In the genomic region with DNA sequence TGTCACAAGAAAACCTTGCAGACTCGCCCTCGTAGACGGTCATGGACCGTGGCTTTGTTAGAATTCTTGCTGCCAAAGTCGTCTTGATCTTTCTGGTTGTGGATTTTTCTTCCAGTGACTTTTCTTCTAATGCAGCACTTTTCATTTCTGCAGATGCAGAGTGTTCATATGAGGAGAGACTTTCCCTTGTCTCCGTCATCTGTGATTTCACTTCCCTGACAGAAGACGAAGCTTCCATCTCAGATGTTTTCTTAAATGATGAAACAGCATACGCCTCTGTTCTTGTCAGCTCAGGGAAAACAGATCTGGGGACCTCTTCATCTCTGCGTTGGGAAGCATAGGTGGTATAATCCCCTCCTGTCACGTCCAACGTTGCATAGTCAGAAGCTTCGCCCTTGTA, we compare ENCODE assay signal across 19 cellular contexts. TPM values are rescaled to one million over a fixed set of nuclear protein-coding genes. Genes with fewer than 3 reads are reported as not detected.
DNase-seq lines count a peak whose midpoint lies in the region; ATAC-seq, FAIRE-seq and TF ChIP-seq lines count a peak whose summit lies in the region.
"Had no signal": no experiment of that assay in that cellular context is flagged by ENCODE, and none has a peak within 500 bp of the region (broad histone marks: within the 10 kb centered on the region; RNA-seq: fewer than 3 reads in every experiment).

No MANE protein-coding gene starts in this region.

- H3K9me3 ChIP-seq in upper lobe of right lung, result no peaks in the 10 kb centered on the region
- H3K9me3 ChIP-seq: ascending aorta, BE2C, thoracic aorta had no signal

- FAIRE-seq in urothelium cell line (lab: Jason Lieb, UNC), result no peak
- FAIRE-seq: colon, frontal cortex, HepG2 had no signal

- intact Hi-C loops in dendritic cell treated with granulocyte-macrophage colony-stimulating factor and Interleukin-4, amounts not matched to agents 40 ng/mL and 50 ng/mL, for 4 days (cut with micrococcal nuclease), result loop anchor here (2.0 kb wide), 1 partner anchor 50 kb away; the partner anchor contains the start of gene PLEKHA3
- intact Hi-C loops in upper lobe of right lung (cut with DNase I), result no loop called here

- H3K27me3 Mint-ChIP-seq in stimulated activated naive CD8-positive, alpha-beta T cell treated with anti-CD3 and anti-CD28 coated beads, Interleukin-15, Interleukin-2, amounts not matched to agents 100 ng/mL and 50 ng/mL, for 24 hours, result no peaks in the 10 kb centered on the region
- H3K27me3 Mint-ChIP-seq in IgD-negative memory B cell, result no peaks in the 10 kb centered on the region
- no peaks in the 10 kb centered on the region for H3K27me3 Mint-ChIP-seq in dendritic cell treated with granulocyte-macrophage colony-stimulating factor and Interleukin-4, amounts not matched to agents 40 ng/mL and 50 ng/mL, for 4 days

- H3K4me1 ChIP-seq in upper lobe of right lung, result peaks cover 3% of the 10 kb centered on the region
- H3K4me1 ChIP-seq: ascending aorta, BE2C had no signal

- H3K27ac ChIP-seq in upper lobe of right lung, result no peak overlapping the region
- H3K27ac ChIP-seq: ascending aorta, thoracic aorta had no signal

- H3K4me3 Mint-ChIP-seq in stimulated activated naive CD8-positive, alpha-beta T cell treated with anti-CD3 and anti-CD28 coated beads, Interleukin-15, Interleukin-2, amounts not matched to agents 100 ng/mL and 50 ng/mL, for 24 hours, result peak overlapping the region; percentile 40
- peak overlapping the region; percentile 72 to 85 (median 81) for H3K4me3 Mint-ChIP-seq in IgD-negative memory B cell
- peak overlapping the region; percentile 71 for H3K4me3 Mint-ChIP-seq in dendritic cell treated with granulocyte-macrophage colony-stimulating factor and Interleukin-4, amounts not matched to agents 40 ng/mL and 50 ng/mL, for 4 days

- H3K27ac Mint-ChIP-seq in stimulated activated naive CD8-positive, alpha-beta T cell treated with anti-CD3 and anti-CD28 coated beads, Interleukin-15, Interleukin-2, amounts not matched to agents 100 ng/mL and 50 ng/mL, for 24 hours, result peak overlapping the region; percentile 78
- H3K27ac Mint-ChIP-seq in IgD-negative memory B cell, result peak overlapping the region; percentile 79 to 86 (median 81)
- peak overlapping the region; percentile 98 for H3K27ac Mint-ChIP-seq in dendritic cell treated with granulocyte-macrophage colony-stimulating factor and Interleukin-4, amounts not matched to agents 40 ng/mL and 50 ng/mL, for 4 days

- peaks cover 42% of the 10 kb centered on the region for H3K4me1 Mint-ChIP-seq in stimulated activated naive CD8-positive, alpha-beta T cell treated with anti-CD3 and anti-CD28 coated beads, Interleukin-15, Interleukin-2, amounts not matched to agents 100 ng/mL and 50 ng/mL, for 24 hours (ENCODE audit: low read depth)
- H3K4me1 Mint-ChIP-seq in IgD-negative memory B cell, result peaks cover 23 to 29% (median 24%) of the 10 kb centered on the region in 3 donors
- H3K4me1 Mint-ChIP-seq in dendritic cell treated with granulocyte-macrophage colony-stimulating factor and Interleukin-4, amounts not matched to agents 40 ng/mL and 50 ng/mL, for 4 days (ENCODE audit: low read depth), result peaks cover 56% of the 10 kb centered on the region

- no peak overlapping the region for H3K4me3 ChIP-seq in upper lobe of right lung
- H3K4me3 ChIP-seq: ascending aorta, thoracic aorta had no signal

- no peak for TF ChIP-seq CTCF in upper lobe of right lung (IDR thresholded peaks at IDR 0.05)

- peaks cover 45% of the 10 kb centered on the region for H3K36me3 ChIP-seq in upper lobe of right lung
- H3K36me3 ChIP-seq: BE2C had no signal

- no peak for DNase-seq in stimulated activated naive CD8-positive, alpha-beta T cell treated with anti-CD3 and anti-CD28 coated beads, Interleukin-15, Interleukin-2, amounts not matched to agents 100 U/mL and 50 U/mL, for 24 hours
- DNase-seq in upper lobe of right lung (no peak), DMS79 treated with DMSO at 0.1 percent for 48 hours (lab: John Stamatoyannopoulos, UW) (no peak), urothelium cell line (ENCODE audit: low spot score) (no peak)
- DNase-seq in stimulated activated CD4-positive, alpha-beta T cell treated with anti-CD3 and anti-CD28 coated beads, Interleukin-2, amount 100 ng/mL, for 24 hours, result no peak
- DNase-seq: activated CD4-positive, alpha-beta T cell treated with anti-CD3 and anti-CD28 coated beads for 4 hours; BE2C; DMS 273 treated with DMSO at 0.1 percent for 48 hours; H7; NCI-H1048; NCI-H82 had no signal

- H3K36me3 Mint-ChIP-seq in stimulated activated naive CD8-positive, alpha-beta T cell treated with anti-CD3 and anti-CD28 coated beads, Interleukin-15, Interleukin-2, amounts not matched to agents 100 ng/mL and 50 ng/mL, for 24 hours (ENCODE audit: low read depth), result peaks cover 81% of the 10 kb centered on the region
- peaks cover 6% of the 10 kb centered on the region for H3K36me3 Mint-ChIP-seq in IgD-negative memory B cell
- H3K36me3 Mint-ChIP-seq in dendritic cell treated with granulocyte-macrophage colony-stimulating factor and Interleukin-4, amounts not matched to agents 40 ng/mL and 50 ng/mL, for 4 days (ENCODE audit: low read depth), result peaks cover 48% of the 10 kb centered on the region

- H3K27me3 ChIP-seq in upper lobe of right lung, result no peaks in the 10 kb centered on the region
- H3K27me3 ChIP-seq: ascending aorta, BE2C had no signal

- no peak for ATAC-seq in stimulated activated naive CD8-positive, alpha-beta T cell treated with anti-CD3 and anti-CD28 coated beads, Interleukin-15, Interleukin-2, amounts not matched to agents 100 U/mL and 50 U/mL, for 24 hours
- ATAC-seq in upper lobe of right lung, result peak; percentile 18
- ATAC-seq: HepG2 had no signal

- H3K9me3 Mint-ChIP-seq in stimulated activated naive CD8-positive, alpha-beta T cell treated with anti-CD3 and anti-CD28 coated beads, Interleukin-15, Interleukin-2, amounts not matched to agents 100 ng/mL and 50 ng/mL, for 24 hours, result peaks cover 7% of the 10 kb centered on the region
- no peaks in the 10 kb centered on the region for H3K9me3 Mint-ChIP-seq in IgD-negative memory B cell
- H3K9me3 Mint-ChIP-seq in dendritic cell treated with granulocyte-macrophage colony-stimulating factor and Interleukin-4, amounts not matched to agents 40 ng/mL and 50 ng/mL, for 4 days, result no peaks in the 10 kb centered on the region

RNA-seq across cellular contexts. Expression of gene PLEKHA3, which starts 50.9 kb away (rescaled TPM):
- polyA plus RNA-seq in IgD-negative memory B cell, result 36.5 TPM
- total RNA-seq in upper lobe of right lung, result 36.6 TPM

RNA-seq across cellular contexts. Expression of gene FKBP7, which starts 52.8 kb away (rescaled TPM):
- 4.5 TPM for polyA plus RNA-seq in IgD-negative memory B cell
- total RNA-seq in upper lobe of right lung, result 7.3 TPM
